8 cellular contexts compared by ENCODE assay signal in genomic region chr14:105301103-105301914, GRCh38. TPM values are rescaled to one million over a fixed set of nuclear protein-coding genes. Genes with fewer than 3 reads are reported as not detected.
A peak's percentile ranks its signal among the peaks of the same experiment; 100 is the strongest.
DNase-seq lines count a peak whose midpoint lies in the region; ATAC-seq and TF ChIP-seq lines count a peak whose summit lies in the region.

No MANE protein-coding gene starts in this region.

- ATAC-seq in GM19351 (IDR thresholded peaks at IDR 0.05; ENCODE audit: unreplicated experiment), result peak; percentile 59
- peak; percentile 28 for ATAC-seq in HG03469 (IDR thresholded peaks at IDR 0.05; ENCODE audit: unreplicated experiment)
- ATAC-seq in left lung, result peak; percentile 96

- no peaks in the 10 kb centered on the region for H3K36me3 ChIP-seq in left lung

- peaks cover 6 to 28% of the 10 kb centered on the region in 2 donors for H3K4me1 ChIP-seq in left lung

- H3K4me3 ChIP-seq in left lung, result peak overlapping the region; percentile 66 to 77

- DNase-seq in C1 segment of cervical spinal cord (lab: John Stamatoyannopoulos, UW) (peak; percentile 65 to 96 (median 93)), NCI-H526 treated with DMSO at 0.1 percent for 48 hours (lab: John Stamatoyannopoulos, UW) (peak; percentile 91), dedifferentiated amniotic fluid mesenchymal stem cell (ENCODE audit: extremely low spot score) (peak; percentile 92), left lung (peak; percentile 99 to 100)
- peak; percentile 97 to 99 for DNase-seq in activated CD4-positive, alpha-beta T cell treated with anti-CD3 and anti-CD28 coated beads, Interleukin-2, amount 50 U/mL, for 24 hours (ENCODE audit: low read depth in 1 of 2, low spot score in 1 of 2)
- DNase-seq in stimulated activated CD4-positive, alpha-beta T cell treated with anti-CD3 and anti-CD28 coated beads, Interleukin-2, amount 100 ng/mL, for 24 hours, result peak; percentile 100

- no peaks in the 10 kb centered on the region for H3K27me3 ChIP-seq in left lung

- TF ChIP-seq CTCF in left lung (IDR thresholded peaks at IDR 0.05), result no peak

- intact Hi-C loops in left lung (cut with DNase I), result no loop called here

- peak overlapping the region; percentile 92 to 94 for H3K27ac ChIP-seq in left lung

- H3K9me3 ChIP-seq in left lung, result no peaks in the 10 kb centered on the region

RNA-seq across cellular contexts. Expression of gene BRF1, which starts 0.5 kb away (rescaled TPM):
- total RNA-seq in left lung, result 10 to 100 TPM; 32.7 to 33.6 TPM

RNA-seq across cellular contexts. Expression of gene PACS2, which starts 13.2 kb away (rescaled TPM):
- 10 to 100 TPM; 69.7 to 77.2 TPM for total RNA-seq in left lung

RNA-seq across cellular contexts. Expression of gene BTBD6, which starts 53.0 kb away (rescaled TPM):
- total RNA-seq in left lung, result 10 to 100 TPM; 45.4 to 52.6 TPM

Comparison
In these comparisons a context has a peak if more than half of its experiments do, and no peak if none do; other contexts are left out.
1. Peak in every context shown above with its lines: DNase-seq, ATAC-seq, H3K4me3 ChIP-seq and H3K27ac ChIP-seq.
2. ATAC-seq: peak in every context shown above with its lines; median percentile 96 in left lung; 59 in GM19351; 28 in HG03469.